Comparison of ENCODE assay signal across 20 cellular contexts in genomic region chr9:133367778-133368177, GRCh38. TPM values are rescaled to one million over a fixed set of nuclear protein-coding genes. Genes with fewer than 3 reads are reported as not detected.
A peak's percentile ranks its signal among the peaks of the same experiment; 100 is the strongest.
DNase-seq lines count a peak whose midpoint lies in the region; ATAC-seq, FAIRE-seq and TF ChIP-seq lines count a peak whose summit lies in the region.
"Had no signal": no experiment of that assay in that cellular context is flagged by ENCODE, and none has a peak within 500 bp of the region (broad histone marks: within the 10 kb centered on the region; RNA-seq: fewer than 3 reads in every experiment).

No MANE protein-coding gene starts in this region.

- no peak overlapping the region for H3K4ac ChIP-seq in H1 (replicated peaks; ENCODE audit: insufficient read length, low read depth, low read length)

- peak overlapping the region; percentile 98 for H3K27ac Mint-ChIP-seq in activated CD8-positive, alpha-beta T cell treated with anti-CD3 and anti-CD28 coated beads for 36 hours
- no peak overlapping the region for H3K27ac Mint-ChIP-seq in activated CD8-positive, alpha-beta T cell treated with anti-CD3 and anti-CD28 coated beads, Interleukin-2, amount 10 ng/mL, durations not matched to agents 7 days and 5 days

- TF ChIP-seq RAD21 in H1 (IDR thresholded peaks at IDR 0.05 in 1 of 2, conservative IDR thresholded peaks at IDR 0.05 in 1 of 2; ENCODE audit: low read depth in 2 of 2, low read length in 2 of 2) (no peak), SK-N-SH (IDR thresholded peaks at IDR 0.05; ENCODE audit: low read length) (no peak)

- FAIRE-seq in H1 (lab: Jason Lieb, UNC): no peak
- FAIRE-seq: GM19239 had no signal

- H3K14ac ChIP-seq in H1 (ENCODE audit: insufficient read length): no peak overlapping the region

- H3K79me2 ChIP-seq in H1 (ENCODE audit: control insufficient read depth in 1 of 2, insufficient read depth in 2 of 2, low read length in 2 of 2) (peaks cover 16 to 64% of the 10 kb centered on the region in 2 experiments; a peak in 3 of 4 replicates), SK-N-SH (ENCODE audit: insufficient read depth) (peaks cover 99% of the 10 kb centered on the region)

- no peak for TF ChIP-seq POLR2A in H1 (IDR thresholded peaks at IDR 0.05; ENCODE audit: control extremely low read depth in 1 of 2, low read depth in 2 of 2, low read length in 2 of 2)

- no peak overlapping the region for H2BK120ac ChIP-seq in H1 (replicated peaks; ENCODE audit: low read depth, low read length)

- TF ChIP-seq CTCF in activated CD8-positive, alpha-beta T cell treated with anti-CD3 and anti-CD28 coated beads for 36 hours (IDR thresholded peaks at IDR 0.05): no peak
- TF ChIP-seq CTCF in H1 (IDR thresholded peaks at IDR 0.05; ENCODE audit: control extremely low read depth in 1 of 3, insufficient read depth in 1 of 3, low read depth in 1 of 3, low read length in 3 of 3) (no peak), SK-N-SH (IDR thresholded peaks at IDR 0.05) (no peak), GM10248 (IDR thresholded peaks at IDR 0.05; ENCODE audit: control extremely low read depth, extremely low read depth, low read depth, missing control alignments) (no peak)

- H2AK5ac ChIP-seq in H1 (ENCODE audit: low read depth, low read length): no peak overlapping the region

- H2BK20ac ChIP-seq in H1 (ENCODE audit: low read length): no peak overlapping the region

- no peak overlapping the region for H4K8ac ChIP-seq in H1 (ENCODE audit: extremely low read depth, insufficient read depth, low read length)

- intact Hi-C loops in activated CD8-positive, alpha-beta T cell treated with anti-CD3 and anti-CD28 coated beads for 36 hours (cut with micrococcal nuclease): no loop called here

- no peaks in the 10 kb centered on the region for H3K9me2 ChIP-seq in SK-N-SH

- no peak for ATAC-seq in activated CD8-positive, alpha-beta T cell treated with anti-CD3 and anti-CD28 coated beads for 36 hours
- ATAC-seq in activated CD8-positive, alpha-beta T cell treated with anti-CD3 and anti-CD28 coated beads, Interleukin-2, amount 10 ng/mL, durations not matched to agents 7 days and 5 days: no peak

- H3K4me1 Mint-ChIP-seq in activated CD8-positive, alpha-beta T cell treated with anti-CD3 and anti-CD28 coated beads for 36 hours (ENCODE audit: low read depth): peaks cover 56% of the 10 kb centered on the region
- H3K4me1 Mint-ChIP-seq in activated CD8-positive, alpha-beta T cell treated with anti-CD3 and anti-CD28 coated beads, Interleukin-2, amount 10 ng/mL, durations not matched to agents 7 days and 5 days (ENCODE audit: low read depth): peaks cover 62% of the 10 kb centered on the region

- H4K20me1 ChIP-seq in H1 (replicated peaks in 1 of 2; ENCODE audit: control insufficient read depth in 1 of 2, insufficient read depth in 2 of 2, low read length in 2 of 2): peaks cover 43 to 61% of the 10 kb centered on the region in 2 experiments
- H4K20me1 ChIP-seq in SK-N-SH (ENCODE audit: insufficient read depth): peaks cover 90% of the 10 kb centered on the region

- peaks cover 38% of the 10 kb centered on the region for H3K79me1 ChIP-seq in H1 (ENCODE audit: low read depth, low read length)

- H2BK12ac ChIP-seq in H1 (ENCODE audit: low read depth, low read length): no peak overlapping the region

- DNase-seq in activated CD8-positive, alpha-beta T cell treated with anti-CD3 and anti-CD28 coated beads for 36 hours: no peak
- no peak for DNase-seq in activated CD8-positive, alpha-beta T cell treated with anti-CD3 and anti-CD28 coated beads, Interleukin-2, amount 10 ng/mL, durations not matched to agents 7 days and 5 days
- DNase-seq in H1 (ENCODE audit: low read depth in 1 of 2, low spot score in 2 of 2) (no peak), SK-N-SH (no peak), GM10248 (ENCODE audit: extremely low spot score) (no peak)
- DNase-seq: 8988T; activated CD4-positive, alpha-beta T cell treated with anti-CD3 and anti-CD28 coated beads, Interleukin-2, amount 50 U/mL, for 4 hours; central memory CD4-positive, alpha-beta T cell; effector CD4-positive, alpha-beta T cell; hippocampal formation; kidney glomerular epithelial cell; MG63; NCI-H1694 treated with DMSO at 0.1 percent for 48 hours; NCI-H226 had no signal

- H3K36me3 Mint-ChIP-seq in activated CD8-positive, alpha-beta T cell treated with anti-CD3 and anti-CD28 coated beads for 36 hours (ENCODE audit: low read depth): peaks cover 80% of the 10 kb centered on the region
- peaks cover 84% of the 10 kb centered on the region for H3K36me3 Mint-ChIP-seq in activated CD8-positive, alpha-beta T cell treated with anti-CD3 and anti-CD28 coated beads, Interleukin-2, amount 10 ng/mL, durations not matched to agents 7 days and 5 days (ENCODE audit: low read depth)

- H3F3A ChIP-seq in SK-N-SH (replicated peaks; ENCODE audit: insufficient read depth): peaks cover 12% of the 10 kb centered on the region

- no peaks in the 10 kb centered on the region for H3K27me3 Mint-ChIP-seq in activated CD8-positive, alpha-beta T cell treated with anti-CD3 and anti-CD28 coated beads for 36 hours
- H3K27me3 Mint-ChIP-seq in activated CD8-positive, alpha-beta T cell treated with anti-CD3 and anti-CD28 coated beads, Interleukin-2, amount 10 ng/mL, durations not matched to agents 7 days and 5 days (ENCODE audit: low read depth): no peaks in the 10 kb centered on the region

- no peaks in the 10 kb centered on the region for H3K9me3 Mint-ChIP-seq in activated CD8-positive, alpha-beta T cell treated with anti-CD3 and anti-CD28 coated beads for 36 hours
- no peaks in the 10 kb centered on the region for H3K9me3 Mint-ChIP-seq in activated CD8-positive, alpha-beta T cell treated with anti-CD3 and anti-CD28 coated beads, Interleukin-2, amount 10 ng/mL, durations not matched to agents 7 days and 5 days (ENCODE audit: insufficient read depth)

- H3K4me1 ChIP-seq in H1 (replicated peaks in 1 of 4; ENCODE audit: control insufficient read depth in 3 of 4, insufficient read depth in 4 of 4, low read length in 3 of 4): no peaks in the 10 kb centered on the region; a peak in 1 of 7 replicates
- peaks cover 53 to 58% (median 57%) of the 10 kb centered on the region in 3 donors for H3K4me1 ChIP-seq in skeletal muscle tissue (ENCODE audit: control insufficient read depth in 3 of 3, insufficient read depth in 3 of 3, low read length in 3 of 3)
- H3K4me1 ChIP-seq in SK-N-SH (ENCODE audit: control insufficient read depth in 1 of 2, insufficient read depth in 2 of 2, low read depth in 1 of 2, low read length in 1 of 2): peaks cover 0 to 36% of the 10 kb centered on the region in 2 experiments; a peak in 2 of 4 replicates

- H3K36me3 ChIP-seq in H1 (ENCODE audit: control insufficient read depth in 2 of 4, insufficient read depth in 4 of 4, low read length in 3 of 4): peaks cover 13 to 45% (median 37%) of the 10 kb centered on the region in 4 experiments
- peaks cover 41 to 52% (median 42%) of the 10 kb centered on the region in 3 donors for H3K36me3 ChIP-seq in skeletal muscle tissue (ENCODE audit: control insufficient read depth in 3 of 3, insufficient read depth in 3 of 3, low read length in 3 of 3)
- peaks cover 41 to 80% of the 10 kb centered on the region in 2 experiments for H3K36me3 ChIP-seq in SK-N-SH (replicated peaks in 1 of 2; ENCODE audit: control insufficient read depth in 1 of 2, insufficient read depth in 2 of 2, low read length in 1 of 2)

- H2AFZ ChIP-seq in H1 (ENCODE audit: low read length) (no peak overlapping the region), SK-N-SH (ENCODE audit: low read depth) (no peak overlapping the region)

- H3K9me3 ChIP-seq in H1 (ENCODE audit: insufficient read depth in 2 of 2, low read depth in 1 of 2, low read length in 1 of 2) (no peaks in the 10 kb centered on the region), skeletal muscle tissue (ENCODE audit: control insufficient read depth in 3 of 3, low read length in 3 of 3) (no peaks in the 10 kb centered on the region), SK-N-SH (no peaks in the 10 kb centered on the region)
- H3K9me3 ChIP-seq: adrenal gland, MG63, mucosa of descending colon, tibial nerve had no signal

- H2BK5ac ChIP-seq in H1 (ENCODE audit: low read depth, low read length): peak overlapping the region; percentile 41; the same call in 1 of the 2 replicates

- WGBS in H1 (ENCODE audit: extremely low coverage in 1 of 2, insufficient coverage in 1 of 2, insufficient read length in 1 of 2, insufficient replicate concordance in 2 of 2, low coverage in 1 of 2, low lambda C conversion rate in 2 of 2, missing lambda C conversion rate in 1 of 2), 2 experiments: 93% methylated on average over 10 of the region's 10 CpGs; no CpG with 5 or more reads in 1 of the 2 experiments
- WGBS in SK-N-SH (ENCODE audit: low lambda C conversion rate): 89% methylated on average over 10 of the region's 10 CpGs

- no peak overlapping the region for H3K18ac ChIP-seq in H1 (ENCODE audit: extremely low read depth, low read length)

- H3K4me3 ChIP-seq in H1 (ENCODE audit: extremely low read depth in 1 of 4, insufficient read depth in 2 of 4, low read depth in 3 of 4, low read length in 4 of 4) (no peak overlapping the region), skeletal muscle tissue (ENCODE audit: low read length in 3 of 3) (peak overlapping the region in 2 of 3 donors; percentile 9 to 35), SK-N-SH (ENCODE audit: low read depth in 2 of 2, low read length in 1 of 2) (no peak overlapping the region)
- H3K4me3 ChIP-seq: adrenal gland, MG63, mucosa of descending colon, tibial nerve had no signal

- no peak overlapping the region for H3K4me2 ChIP-seq in H1 (ENCODE audit: insufficient read depth in 1 of 2, low read depth in 2 of 2, low read length in 2 of 2)
- no peak overlapping the region for H3K4me2 ChIP-seq in SK-N-SH

- TF ChIP-seq EP300 in H1 (IDR thresholded peaks at IDR 0.05; ENCODE audit: borderline replicate concordance in 1 of 2, low read depth in 2 of 2, low read length in 2 of 2) (no peak), SK-N-SH (IDR thresholded peaks at IDR 0.05; ENCODE audit: borderline replicate concordance in 1 of 2, low read depth in 1 of 2, low read length in 1 of 2) (no peak)

- H3K27ac ChIP-seq in H1 (ENCODE audit: low read depth, low read length): no peak overlapping the region
- H3K27ac ChIP-seq in skeletal muscle tissue (ENCODE audit: low read depth, low read length): no peak overlapping the region
- peak overlapping the region in 1 of 2 experiments; percentile 16; a peak in 1 of 4 replicates for H3K27ac ChIP-seq in SK-N-SH (ENCODE audit: low read depth in 2 of 2, low read length in 1 of 2)

- H3K9ac ChIP-seq in H1 (replicated peaks in 1 of 4; ENCODE audit: extremely low read depth in 1 of 4, low read depth in 3 of 4, low read length in 3 of 4): no peak overlapping the region
- H3K9ac ChIP-seq in skeletal muscle tissue (ENCODE audit: low read depth in 1 of 3, low read length in 3 of 3): peak overlapping the region; percentile 2 to 68 (median 30)
- H3K9ac ChIP-seq in SK-N-SH: no peak overlapping the region

- no peaks in the 10 kb centered on the region for H3K23me2 ChIP-seq in H1 (ENCODE audit: low read depth, low read length)

- CTCF ChIA-PET in activated CD8-positive, alpha-beta T cell treated with anti-CD3 and anti-CD28 coated beads for 36 hours (lab: Charles Lee): interaction anchor here (1.1 kb wide), 1 partner anchor 16 kb away, joined by 4 read pairs; no protein-coding TSS in a partner anchor
- CTCF ChIA-PET in activated CD8-positive, alpha-beta T cell treated with anti-CD3 and anti-CD28 coated beads, Interleukin-2, amount 10 ng/mL, durations not matched to agents 7 days and 5 days (lab: Charles Lee): no interaction called here
- CTCF ChIA-PET in H1 (lab: Charles Lee; ENCODE audit: partially characterized antibody) (interaction anchor here (0.9 to 10.1 kb wide), 6 partner anchors 10 to 41 kb away, joined by 3 to 90 read pairs (median 4); partner anchors contain the start of genes SURF1 and SURF2), SK-N-SH (lab: Yijun Ruan, JAX) (interaction anchor here (1.6 to 2.7 kb wide), 2 partner anchors 11 to 119 kb away, joined by 3 to 7 read pairs; partner anchors contain the start of genes SURF1 and SURF2), GM10248 (lab: Yijun Ruan, JAX) (interaction anchor here (1.0 to 1.8 kb wide), 2 partner anchors 8 to 112 kb away, joined by 3 to 4 read pairs; no protein-coding TSS in a partner anchor)

- H3K23ac ChIP-seq in H1 (ENCODE audit: insufficient read length): no peak overlapping the region

- H2BK15ac ChIP-seq in H1 (ENCODE audit: low read length): no peak overlapping the region

- H3K4me3 Mint-ChIP-seq in activated CD8-positive, alpha-beta T cell treated with anti-CD3 and anti-CD28 coated beads for 36 hours: no peak overlapping the region
- no peak overlapping the region for H3K4me3 Mint-ChIP-seq in activated CD8-positive, alpha-beta T cell treated with anti-CD3 and anti-CD28 coated beads, Interleukin-2, amount 10 ng/mL, durations not matched to agents 7 days and 5 days

- no peak overlapping the region for H3K56ac ChIP-seq in H1 (replicated peaks; ENCODE audit: insufficient read length, low read depth, low read length)

- H3K27me3 ChIP-seq in H1 (replicated peaks in 1 of 4; ENCODE audit: control insufficient read depth in 3 of 4, extremely low read depth in 1 of 4, insufficient read depth in 3 of 4, low read length in 3 of 4) (no peaks in the 10 kb centered on the region), skeletal muscle tissue (ENCODE audit: control insufficient read depth in 3 of 3, insufficient read depth in 3 of 3, low read length in 3 of 3) (no peaks in the 10 kb centered on the region), SK-N-SH (ENCODE audit: insufficient read depth) (no peaks in the 10 kb centered on the region)
- H3K27me3 ChIP-seq: adrenal gland, MG63, tibial nerve had no signal

- POLR2A ChIA-PET in activated CD8-positive, alpha-beta T cell treated with anti-CD3 and anti-CD28 coated beads for 36 hours (lab: Charles Lee): interaction anchor here (1.5 to 28.8 kb wide), 2 partner anchors 10 to 19 kb away, joined by 5 to 872 read pairs; partner anchors contain the start of genes MED22, RPL7A, SURF1 and SURF2
- POLR2A ChIA-PET in activated CD8-positive, alpha-beta T cell treated with anti-CD3 and anti-CD28 coated beads, Interleukin-2, amount 10 ng/mL, durations not matched to agents 7 days and 5 days (lab: Charles Lee): interaction anchor here (1.1 to 11.5 kb wide), 2 partner anchors 11 to 20 kb away, joined by 9 to 160 read pairs; partner anchors contain the start of genes MED22, RPL7A, SURF1 and SURF2
- POLR2A ChIA-PET in H1 (lab: Charles Lee; ENCODE audit: partially characterized antibody) (interaction anchor here (1.0 to 19.9 kb wide), 4 partner anchors 12 to 33 kb away, joined by 3 to 461 read pairs (median 3); partner anchors contain the start of genes MED22, RPL7A, SURF1 and SURF2), SK-N-SH (lab: Yijun Ruan, JAX) (interaction anchor here (0.9 kb wide), 1 partner anchor 11 kb away, joined by 3 read pairs; the partner anchor contains the start of genes SURF1 and SURF2), GM10248 (lab: Yijun Ruan, JAX) (interaction anchor here (2.6 kb wide), 1 partner anchor 11 kb away, joined by 9 read pairs; the partner anchor contains the start of genes SURF1 and SURF2)

- H4K91ac ChIP-seq in H1 (replicated peaks; ENCODE audit: insufficient read length, low read length): no peak overlapping the region

- no peak overlapping the region for H4K5ac ChIP-seq in H1 (ENCODE audit: insufficient read length, low read depth, low read length)

RNA-seq across cellular contexts. Expression of gene SURF4, which starts 8.1 kb away (rescaled TPM):
- 100 to 1,000 TPM; 219 to 239 TPM for total RNA-seq in activated CD8-positive, alpha-beta T cell treated with anti-CD3 and anti-CD28 coated beads for 36 hours
- total RNA-seq in activated CD8-positive, alpha-beta T cell treated with anti-CD3 and anti-CD28 coated beads, Interleukin-2, amount 10 ng/mL, durations not matched to agents 7 days and 5 days: 100 to 1,000 TPM; 175 to 176 TPM
- 167 and 182 TPM in 2 replicates for total RNA-seq in H1 (2021; fragmentation: NEBNext Ultra II Directional; extraction: Animal tissue kit (Norgen Biotek cat#: 25700))
- polyA plus RNA-seq in H1 (2011; rRNA removed) (176 and 201 TPM in 2 replicates), SK-N-SH (2012; rRNA removed) (156 and 165 TPM in 2 replicates)
- polyA plus RNA-seq in H1 (2011; cell fraction: cytosol; rRNA removed): 154 TPM
- polyA plus RNA-seq in H1 (2011; cell fraction: nucleus; rRNA removed): 157 TPM
- polyA plus RNA-seq in H1 (2012, experiment 1 of 2): 106 to 169 TPM (median 151 TPM) in 4 replicates
- polyA plus RNA-seq in H1 (2012, experiment 2 of 2): 213 TPM
- polyA plus RNA-seq in H1 (2013, experiment 1 of 2): 201 TPM
- polyA plus RNA-seq in H1 (2013, experiment 2 of 2): 241 TPM
- polyA minus RNA-seq in H1 (2011; rRNA and poly(A)+ RNA removed): 172 and 179 TPM in 2 replicates
- 105 TPM for polyA minus RNA-seq in H1 (2011; cell fraction: cytosol; rRNA and poly(A)+ RNA removed)
- 58.2 TPM for polyA minus RNA-seq in H1 (2011; cell fraction: nucleus; rRNA and poly(A)+ RNA removed)
- total RNA-seq in skeletal muscle tissue: 166 TPM
- 129 and 166 TPM in 2 replicates for polyA plus RNA-seq in SK-N-SH (2012; cell fraction: cytosol; rRNA removed)
- polyA plus RNA-seq in SK-N-SH (2012; cell fraction: nucleus; rRNA removed): 98.0 and 123 TPM in 2 replicates

RNA-seq across cellular contexts. Expression of gene STKLD1, which starts 8.4 kb away (rescaled TPM):
- under 1 TPM; 0.45 to 0.52 TPM for total RNA-seq in activated CD8-positive, alpha-beta T cell treated with anti-CD3 and anti-CD28 coated beads for 36 hours
- total RNA-seq in activated CD8-positive, alpha-beta T cell treated with anti-CD3 and anti-CD28 coated beads, Interleukin-2, amount 10 ng/mL, durations not matched to agents 7 days and 5 days: under 1 TPM; 0.71 to 0.76 TPM
- not detected in 2 replicates for total RNA-seq in H1 (2021; fragmentation: NEBNext Ultra II Directional; extraction: Animal tissue kit (Norgen Biotek cat#: 25700))
- 0.26 and 0.55 TPM in 2 replicates for polyA plus RNA-seq in H1 (2011; rRNA removed)
- polyA plus RNA-seq in H1 (2011; cell fraction: cytosol; rRNA removed): 0.23 TPM
- 0.41 TPM for polyA plus RNA-seq in H1 (2011; cell fraction: nucleus; rRNA removed)
- polyA plus RNA-seq in H1 (2012, experiment 1 of 2): 0.08 to 0.95 TPM (median 0.52 TPM) in 4 replicates
- polyA plus RNA-seq in H1 (2012, experiment 2 of 2): not detected
- 0.34 TPM for polyA plus RNA-seq in H1 (2013, experiment 1 of 2)
- polyA plus RNA-seq in H1 (2013, experiment 2 of 2): 0.11 TPM
- 0.44 TPM in 1 of 2 replicates, not detected in the other for polyA minus RNA-seq in H1 (2011; rRNA and poly(A)+ RNA removed)
- polyA minus RNA-seq in H1 (2011; cell fraction: cytosol; rRNA and poly(A)+ RNA removed): not detected
- not detected for polyA minus RNA-seq in H1 (2011; cell fraction: nucleus; rRNA and poly(A)+ RNA removed)
- total RNA-seq in skeletal muscle tissue: 1.0 TPM
- 2.3 and 2.5 TPM in 2 replicates for polyA plus RNA-seq in SK-N-SH (2012; rRNA removed)
- 1.5 and 2.2 TPM in 2 replicates for polyA plus RNA-seq in SK-N-SH (2012; cell fraction: cytosol; rRNA removed)
- polyA plus RNA-seq in SK-N-SH (2012; cell fraction: nucleus; rRNA removed): 7.4 and 9.9 TPM in 2 replicates
- total RNA-seq: omental fat pad had no signal

RNA-seq across cellular contexts. Expression of gene SURF2, which starts 11.4 kb away (rescaled TPM):
- 10 to 100 TPM; 14.6 to 21.5 TPM for total RNA-seq in activated CD8-positive, alpha-beta T cell treated with anti-CD3 and anti-CD28 coated beads for 36 hours
- 10 to 100 TPM; 18.4 to 20.7 TPM for total RNA-seq in activated CD8-positive, alpha-beta T cell treated with anti-CD3 and anti-CD28 coated beads, Interleukin-2, amount 10 ng/mL, durations not matched to agents 7 days and 5 days
- total RNA-seq in H1 (2021; fragmentation: NEBNext Ultra II Directional; extraction: Animal tissue kit (Norgen Biotek cat#: 25700)): 36.6 and 42.1 TPM in 2 replicates
- polyA plus RNA-seq in H1 (2011; rRNA removed) (37.7 and 54.4 TPM in 2 replicates), SK-N-SH (2012; rRNA removed) (35.7 and 46.8 TPM in 2 replicates)
- 55.5 TPM for polyA plus RNA-seq in H1 (2011; cell fraction: cytosol; rRNA removed)
- polyA plus RNA-seq in H1 (2011; cell fraction: nucleus; rRNA removed): 45.1 TPM
- 47.7 to 62.2 TPM (median 55.5 TPM) in 4 replicates for polyA plus RNA-seq in H1 (2012, experiment 1 of 2)
- 29.1 TPM for polyA plus RNA-seq in H1 (2012, experiment 2 of 2)
- polyA plus RNA-seq in H1 (2013, experiment 1 of 2): 39.1 TPM
- polyA plus RNA-seq in H1 (2013, experiment 2 of 2): 40.7 TPM
- polyA minus RNA-seq in H1 (2011; rRNA and poly(A)+ RNA removed): 6.6 and 9.0 TPM in 2 replicates
- polyA minus RNA-seq in H1 (2011; cell fraction: cytosol; rRNA and poly(A)+ RNA removed): 24.4 TPM
- polyA minus RNA-seq in H1 (2011; cell fraction: nucleus; rRNA and poly(A)+ RNA removed): 13.3 TPM
- total RNA-seq in skeletal muscle tissue: 12.5 TPM
- 43.6 and 46.4 TPM in 2 replicates for polyA plus RNA-seq in SK-N-SH (2012; cell fraction: cytosol; rRNA removed)
- 18.4 and 29.1 TPM in 2 replicates for polyA plus RNA-seq in SK-N-SH (2012; cell fraction: nucleus; rRNA removed)

RNA-seq across cellular contexts. Expression of gene SURF1, which starts 11.5 kb away (rescaled TPM):
- total RNA-seq in activated CD8-positive, alpha-beta T cell treated with anti-CD3 and anti-CD28 coated beads for 36 hours: 10 to 100 TPM; 22.1 to 25.3 TPM
- 10 to 100 TPM; 37.4 to 39.1 TPM for total RNA-seq in activated CD8-positive, alpha-beta T cell treated with anti-CD3 and anti-CD28 coated beads, Interleukin-2, amount 10 ng/mL, durations not matched to agents 7 days and 5 days
- total RNA-seq in H1 (2021; fragmentation: NEBNext Ultra II Directional; extraction: Animal tissue kit (Norgen Biotek cat#: 25700)): 39.6 and 43.1 TPM in 2 replicates
- polyA plus RNA-seq in H1 (2011; rRNA removed) (35.4 and 44.7 TPM in 2 replicates), SK-N-SH (2012; rRNA removed) (97.9 and 103 TPM in 2 replicates)
- polyA plus RNA-seq in H1 (2011; cell fraction: cytosol; rRNA removed): 40.4 TPM
- polyA plus RNA-seq in H1 (2011; cell fraction: nucleus; rRNA removed): 51.7 TPM
- polyA plus RNA-seq in H1 (2012, experiment 1 of 2): 42.8 to 56.2 TPM (median 50.1 TPM) in 4 replicates
- 52.4 TPM for polyA plus RNA-seq in H1 (2012, experiment 2 of 2)
- polyA plus RNA-seq in H1 (2013, experiment 1 of 2): 54.3 TPM
- polyA plus RNA-seq in H1 (2013, experiment 2 of 2): 47.2 TPM
- polyA minus RNA-seq in H1 (2011; rRNA and poly(A)+ RNA removed): 20.3 and 32.2 TPM in 2 replicates
- polyA minus RNA-seq in H1 (2011; cell fraction: cytosol; rRNA and poly(A)+ RNA removed): 8.1 TPM
- 16.7 TPM for polyA minus RNA-seq in H1 (2011; cell fraction: nucleus; rRNA and poly(A)+ RNA removed)
- 24.5 TPM for total RNA-seq in skeletal muscle tissue
- polyA plus RNA-seq in SK-N-SH (2012; cell fraction: cytosol; rRNA removed): 88.7 and 93.3 TPM in 2 replicates
- polyA plus RNA-seq in SK-N-SH (2012; cell fraction: nucleus; rRNA removed): 110 and 112 TPM in 2 replicates

RNA-seq across cellular contexts. Expression of gene RPL7A, which starts 19.8 kb away (rescaled TPM):
- total RNA-seq in activated CD8-positive, alpha-beta T cell treated with anti-CD3 and anti-CD28 coated beads for 36 hours: 1,000 to 10,000 TPM; 3,479 to 3,507 TPM
- total RNA-seq in activated CD8-positive, alpha-beta T cell treated with anti-CD3 and anti-CD28 coated beads, Interleukin-2, amount 10 ng/mL, durations not matched to agents 7 days and 5 days: 1,000 to 10,000 TPM; 1,894 to 1,933 TPM
- total RNA-seq in H1 (2021; fragmentation: NEBNext Ultra II Directional; extraction: Animal tissue kit (Norgen Biotek cat#: 25700)): 2,578 and 2,633 TPM in 2 replicates
- 2,379 and 2,783 TPM in 2 replicates for polyA plus RNA-seq in H1 (2011; rRNA removed)
- polyA plus RNA-seq in H1 (2011; cell fraction: cytosol; rRNA removed): 4,295 TPM
- 2,670 TPM for polyA plus RNA-seq in H1 (2011; cell fraction: nucleus; rRNA removed)
- 3,066 to 3,745 TPM (median 3,674 TPM) in 4 replicates for polyA plus RNA-seq in H1 (2012, experiment 1 of 2)
- 3,198 TPM for polyA plus RNA-seq in H1 (2012, experiment 2 of 2)
- polyA plus RNA-seq in H1 (2013, experiment 1 of 2): 2,222 TPM
- polyA plus RNA-seq in H1 (2013, experiment 2 of 2): 2,123 TPM
- polyA minus RNA-seq in H1 (2011; rRNA and poly(A)+ RNA removed): 2,290 and 2,619 TPM in 2 replicates
- polyA minus RNA-seq in H1 (2011; cell fraction: cytosol; rRNA and poly(A)+ RNA removed): 1,007 TPM
- polyA minus RNA-seq in H1 (2011; cell fraction: nucleus; rRNA and poly(A)+ RNA removed): 995 TPM
- 2,342 TPM for total RNA-seq in skeletal muscle tissue
- polyA plus RNA-seq in SK-N-SH (2012; rRNA removed): 3,936 and 4,121 TPM in 2 replicates
- 3,968 and 4,002 TPM in 2 replicates for polyA plus RNA-seq in SK-N-SH (2012; cell fraction: cytosol; rRNA removed)
- 1,782 and 2,085 TPM in 2 replicates for polyA plus RNA-seq in SK-N-SH (2012; cell fraction: nucleus; rRNA removed)

Comparison
In these comparisons a context has a peak if more than half of its experiments do, and no peak if none do; other contexts are left out.
1. H3K4me3 ChIP-seq: peak in skeletal muscle tissue (2 of 3); none in H1 (0 of 4) and SK-N-SH (0 of 2).
2. H3K9ac ChIP-seq: peak in skeletal muscle tissue (3 of 3); none in H1 (0 of 4) and SK-N-SH (single experiment).